Comparison of ENCODE assay signal across 8 cellular contexts in genomic region chr18:12703096-12703567, GRCh38. TPM values are rescaled to one million over a fixed set of nuclear protein-coding genes. Genes with fewer than 3 reads are reported as not detected.
DNase-seq lines count a peak whose midpoint lies in the region; ATAC-seq and TF ChIP-seq lines count a peak whose summit lies in the region.

No MANE protein-coding gene starts in this region.

- H3K4me3 ChIP-seq in PC-9 (peak overlapping the region; percentile 81), esophagus muscularis mucosa (peak overlapping the region; percentile 82 to 96 (median 90)), psoas muscle (peak overlapping the region; percentile 98)

- H3F3A ChIP-seq in PC-9 (ENCODE audit: insufficient read depth, low read depth): peaks cover 8% of the 10 kb centered on the region; the same call in 1 of the 2 replicates

- peak overlapping the region; percentile 89 for H3K4me3 Mint-ChIP-seq in activated T-cell treated with anti-CD3 and anti-CD28 coated beads, Interleukin-2, amount 50 U/mL, for 4 hours

- no peaks in the 10 kb centered on the region for H4K20me1 ChIP-seq in PC-9 (ENCODE audit: insufficient read depth)

- H3K9me3 ChIP-seq in PC-9 (ENCODE audit: insufficient read depth, low read depth) (no peaks in the 10 kb centered on the region), esophagus muscularis mucosa (no peaks in the 10 kb centered on the region), psoas muscle (no peaks in the 10 kb centered on the region)

- H3K4me1 ChIP-seq in PC-9 (replicated peaks; ENCODE audit: insufficient read depth) (peaks cover 31% of the 10 kb centered on the region), esophagus muscularis mucosa (peaks cover 24 to 47% (median 41%) of the 10 kb centered on the region in 4 donors), psoas muscle (peaks cover 28% of the 10 kb centered on the region)

- no peak for TF ChIP-seq EP300 in esophagus muscularis mucosa (IDR thresholded peaks at IDR 0.05)

- H3K36me3 Mint-ChIP-seq in activated T-cell treated with anti-CD3 and anti-CD28 coated beads, Interleukin-2, amount 50 U/mL, for 4 hours (ENCODE audit: insufficient read depth): peaks cover 19% of the 10 kb centered on the region

- H3K4me1 Mint-ChIP-seq in activated T-cell treated with anti-CD3 and anti-CD28 coated beads, Interleukin-2, amount 50 U/mL, for 4 hours (ENCODE audit: low read depth): peaks cover 41% of the 10 kb centered on the region

- H3K36me3 ChIP-seq in PC-9 (ENCODE audit: low read depth) (peaks cover 24% of the 10 kb centered on the region), esophagus muscularis mucosa (peaks cover 13 to 41% (median 25%) of the 10 kb centered on the region in 4 donors), psoas muscle (ENCODE audit: insufficient read depth in 1 of 2, low read depth in 1 of 2) (peaks cover 2 to 49% of the 10 kb centered on the region in 2 donors)

- no peak for TF ChIP-seq POLR2A in esophagus muscularis mucosa (IDR thresholded peaks at IDR 0.05; ENCODE audit: low read depth)

- intact Hi-C loops in PC-9 (cut with micrococcal nuclease; ENCODE audit: unreplicated experiment): loop anchor here (2.0 kb wide), 1 partner anchor 312 kb away; no protein-coding TSS in a partner anchor
- intact Hi-C loops in esophagus muscularis mucosa (cut with DNase I): no loop called here
- intact Hi-C loops in psoas muscle (cut with DNase I): no loop called here

- H3K27ac ChIP-seq in PC-9: peak overlapping the region; percentile 92
- peak overlapping the region; percentile 95 to 97 (median 96) for H3K27ac ChIP-seq in esophagus muscularis mucosa (replicated peaks in 1 of 4)
- H3K27ac ChIP-seq in psoas muscle: peak overlapping the region; percentile 84

- H2AFZ ChIP-seq in PC-9: peak overlapping the region; percentile 96

- H3K27me3 ChIP-seq in PC-9 (ENCODE audit: insufficient read depth, low read depth) (no peaks in the 10 kb centered on the region), esophagus muscularis mucosa (no peaks in the 10 kb centered on the region), psoas muscle (ENCODE audit: insufficient read depth in 3 of 3, low read length in 2 of 3) (no peaks in the 10 kb centered on the region)

- ATAC-seq in activated T-cell treated with anti-CD3 and anti-CD28 coated beads, Interleukin-2, amount 50 U/mL, for 4 hours: peak; percentile 51 to 56
- ATAC-seq in psoas muscle: peak in 2 of 4 donors; percentile 59 to 74

- no peak for TF ChIP-seq CTCF in PC-9 (conservative IDR thresholded peaks at IDR 0.05)
- TF ChIP-seq CTCF in esophagus muscularis mucosa (IDR thresholded peaks at IDR 0.05): no peak
- TF ChIP-seq CTCF in psoas muscle (IDR thresholded peaks at IDR 0.05): no peak

- 0% methylated on average over 13 of the region's 28 CpGs for WGBS in esophagus muscularis mucosa
- 0 to 1% (median 0%) methylated on average over 28 of the region's 28 CpGs for WGBS in psoas muscle, 3 donors

- H3K79me2 ChIP-seq in PC-9 (ENCODE audit: low read depth): peaks cover 77% of the 10 kb centered on the region

- no peak for DNase-seq in activated T-cell treated with anti-CD3 and anti-CD28 coated beads, Interleukin-2, amount 50 U/mL, for 4 hours
- no peak for DNase-seq in activated T-cell treated with anti-CD3 and anti-CD28 coated beads, Interleukin-2, amount 50 U/mL, for 1 hour
- DNase-seq in PC-9 (no peak), esophagus muscularis mucosa (ENCODE audit: extremely low spot score) (no peak), psoas muscle (no peak), OCI-M2 (lab: John Stamatoyannopoulos, UW; ENCODE audit: unreplicated experiment) (no peak), RPMI8226 (no peak), CD1c-positive myeloid dendritic cell (ENCODE audit: extremely low spot score) (no peak)

- no peaks in the 10 kb centered on the region for H3K27me3 Mint-ChIP-seq in activated T-cell treated with anti-CD3 and anti-CD28 coated beads, Interleukin-2, amount 50 U/mL, for 4 hours (ENCODE audit: low read depth)

- peak overlapping the region; percentile 84 for H3K4me2 ChIP-seq in PC-9

- CTCF ChIA-PET in PC-9 (lab: Charles Lee): interaction anchor here (0.7 kb wide), 1 partner anchor 41 kb away, joined by 3 read pairs; no protein-coding TSS in a partner anchor

- H3K9me2 ChIP-seq in PC-9 (ENCODE audit: insufficient read depth): no peaks in the 10 kb centered on the region

- TSS peak; percentile 44 for BruUV-seq in PC-9 (replicated peaks; lab: Mats Ljungman, UMichigan)

- POLR2A ChIA-PET in PC-9 (lab: Charles Lee; ENCODE audit: unreplicated experiment): interaction anchor here (0.6 to 1.0 kb wide), 2 partner anchors 91 to 288 kb away, joined by 4 to 6 read pairs; partner anchors contain the start of gene CEP192

- no peaks in the 10 kb centered on the region for H3K9me3 Mint-ChIP-seq in activated T-cell treated with anti-CD3 and anti-CD28 coated beads, Interleukin-2, amount 50 U/mL, for 4 hours

RNA-seq across cellular contexts. Expression of gene PSMG2, which starts 0.3 kb away (rescaled TPM):
- 100 to 1,000 TPM in 1 of 3 donors, 10 to 100 TPM in 2; 96.9 to 103 (median 99.1) TPM for total RNA-seq in activated T-cell treated with anti-CD3 and anti-CD28 coated beads, Interleukin-2, amount 50 U/mL, for 4 hours
- total RNA-seq in PC-9 (2021): 107 and 123 TPM in 2 replicates
- total RNA-seq in esophagus muscularis mucosa: 10 to 100 TPM; 59.8 to 92.9 (median 77.2) TPM
- total RNA-seq in psoas muscle: 10 to 100 TPM; 32.9 to 53.8 (median 52.5) TPM
- 10 to 100 TPM; 63.5 to 67.7 (median 67.0) TPM for polyA plus RNA-seq in psoas muscle

RNA-seq across cellular contexts. Expression of gene CEP76, which starts 0.6 kb away (rescaled TPM):
- 10 to 100 TPM; 11.1 to 12.3 (median 11.5) TPM for total RNA-seq in activated T-cell treated with anti-CD3 and anti-CD28 coated beads, Interleukin-2, amount 50 U/mL, for 4 hours
- total RNA-seq in PC-9 (2021) (14.5 and 15.1 TPM in 2 replicates), esophagus muscularis mucosa (1 to 10 TPM; 5.0 to 8.7 (median 5.8) TPM), psoas muscle (1 to 10 TPM; 3.9 to 5.7 (median 4.3) TPM)
- polyA plus RNA-seq in psoas muscle: 1 to 10 TPM; 2.3 to 6.4 (median 2.4) TPM

RNA-seq across cellular contexts. Expression of gene SPIRE1, which starts 45.2 kb away (rescaled TPM):
- total RNA-seq in activated T-cell treated with anti-CD3 and anti-CD28 coated beads, Interleukin-2, amount 50 U/mL, for 4 hours: 1 to 10 TPM; 2.2 to 4.3 (median 3.2) TPM
- total RNA-seq in PC-9 (2021) (26.1 and 36.4 TPM in 2 replicates), esophagus muscularis mucosa (10 to 100 TPM; 33.2 to 48.3 (median 40.2) TPM), psoas muscle (10 to 100 TPM; 36.6 to 82.3 (median 41.9) TPM)
- 10 to 100 TPM; 15.5 to 59.9 (median 22.1) TPM for polyA plus RNA-seq in psoas muscle
